ENCODE assay signal across 1 cellular context in genomic region chr22:20946080-20946986, GRCh38.
A peak's percentile ranks its signal among the peaks of the same experiment; 100 is the strongest.
TF ChIP-seq lines count a peak whose summit lies in the region.

No MANE protein-coding gene starts in this region.

TF ChIP-seq in H1, 55 proteins besides CTCF, POLR2A, EP300 and RAD21:
- TF ChIP-seq HDAC6 (IDR thresholded peaks at IDR 0.05; ENCODE audit: low read depth, low read length) (no peak), YY1 (IDR thresholded peaks at IDR 0.05; ENCODE audit: low read depth, low read length) (peak; percentile 85), CHD2 (IDR thresholded peaks at IDR 0.05; ENCODE audit: low read length) (no peak)
